ENCODE assay signal across 1 cellular context in genomic region chr4:83504974-83505373, GRCh38.
TF ChIP-seq lines count a peak whose summit lies in the region.

No MANE protein-coding gene starts in this region.

TF ChIP-seq in H1, 55 proteins besides CTCF, POLR2A, EP300 and RAD21:
- TF ChIP-seq ASH2L (IDR thresholded peaks at IDR 0.05; ENCODE audit: low read length) (no peak), CREB1 (IDR thresholded peaks at IDR 0.05) (no peak), KDM1A (IDR thresholded peaks at IDR 0.05; ENCODE audit: borderline replicate concordance, low read length) (no peak), SP2 (IDR thresholded peaks at IDR 0.05; ENCODE audit: low read length) (no peak), CHD2 (IDR thresholded peaks at IDR 0.05; ENCODE audit: low read length) (no peak), RXRA (IDR thresholded peaks at IDR 0.05; ENCODE audit: insufficient read depth, low read depth, low read length) (no peak), BCL11A (IDR thresholded peaks at IDR 0.05; ENCODE audit: low read depth in 2 of 2, low read length in 2 of 2) (no peak), ATF2 (IDR thresholded peaks at IDR 0.05; ENCODE audit: low read length) (no peak), CBX8 (IDR thresholded peaks at IDR 0.05; ENCODE audit: borderline replicate concordance, low read depth, low read length) (no peak), BRCA1 (IDR thresholded peaks at IDR 0.05; ENCODE audit: low read depth, low read length) (no peak), CEBPB (IDR thresholded peaks at IDR 0.05; ENCODE audit: low read depth, low read length) (no peak), USF2 (IDR thresholded peaks at IDR 0.05; ENCODE audit: low read length) (no peak), SUZ12 (IDR thresholded peaks at IDR 0.05; ENCODE audit: low read length) (no peak), MAX (IDR thresholded peaks at IDR 0.05) (no peak), TAF1 (IDR thresholded peaks at IDR 0.05; ENCODE audit: low read depth, low read length) (no peak), TEAD4 (IDR thresholded peaks at IDR 0.05; ENCODE audit: low read depth, low read length) (no peak), GTF2F1 (IDR thresholded peaks at IDR 0.05; ENCODE audit: borderline replicate concordance, low read depth, low read length) (no peak), MAFK (IDR thresholded peaks at IDR 0.05; ENCODE audit: low read depth, low read length) (no peak), TCF12 (IDR thresholded peaks at IDR 0.05; ENCODE audit: low read depth, low read length) (no peak)
